In the genomic region with DNA sequence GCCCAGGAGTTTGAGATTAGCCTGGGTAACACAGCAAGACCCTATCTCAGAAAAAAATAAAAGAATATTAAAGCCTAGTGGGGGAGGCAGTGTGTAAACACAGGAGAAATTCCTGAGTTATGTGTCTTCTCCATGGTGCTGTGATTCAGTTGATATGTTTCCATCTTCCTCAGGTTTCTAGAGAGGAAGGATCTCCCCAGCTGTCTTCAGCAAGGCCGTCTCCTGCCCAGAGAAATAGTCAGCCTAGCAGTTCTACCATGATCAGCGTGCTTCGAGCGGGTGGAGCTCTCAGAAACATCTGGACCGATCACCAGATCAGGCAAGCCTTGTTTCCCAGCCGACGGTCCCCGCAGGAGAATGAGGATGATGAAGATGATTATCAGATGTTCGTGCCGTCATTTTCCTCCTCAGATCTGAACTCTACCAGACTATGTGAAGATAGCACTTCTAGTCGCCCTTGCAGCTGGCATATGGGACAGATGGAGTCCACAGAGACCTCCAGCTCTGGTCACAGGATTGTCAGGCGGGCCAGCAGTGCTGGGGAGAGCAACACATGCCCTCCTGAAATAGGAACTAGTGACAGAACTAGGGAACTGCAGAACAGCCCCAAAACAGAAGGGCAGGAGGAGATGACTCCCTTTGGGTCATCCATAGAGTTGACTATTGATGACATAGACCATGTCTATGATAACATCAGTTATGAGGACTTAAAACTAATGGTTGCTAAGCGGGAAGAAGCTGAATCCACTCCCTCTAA, we compare ENCODE assay signal across 27 cellular contexts. TPM values are rescaled to one million over a fixed set of nuclear protein-coding genes. Genes with fewer than 3 reads are reported as not detected.
DNase-seq lines count a peak whose midpoint lies in the region; ATAC-seq and TF ChIP-seq lines count a peak whose summit lies in the region.
"Had no signal": no experiment of that assay in that cellular context is flagged by ENCODE, and none has a peak within 500 bp of the region (broad histone marks: within the 10 kb centered on the region; RNA-seq: fewer than 3 reads in every experiment).

No MANE protein-coding gene starts in this region.

- H3K27me3 ChIP-seq in adipocyte (replicated peaks; ENCODE audit: control insufficient read depth, insufficient read depth, low read length): no peaks in the 10 kb centered on the region
- H3K27me3 ChIP-seq in gastrocnemius medialis: no peaks in the 10 kb centered on the region
- H3K27me3 ChIP-seq: BLaER1 treated with 17β-estradiol and CSF1 and Interleukin-3, amounts not matched to agents 10 nM and 100 nM had no signal

- TF ChIP-seq CTCF in gastrocnemius medialis (IDR thresholded peaks at IDR 0.05 in 4 of 5, conservative IDR thresholded peaks at IDR 0.05 in 1 of 5): no peak

- in situ Hi-C loops in gastrocnemius medialis (cut with MboI; ENCODE audit: low sequenced_read_pairs in 4 of 4): no loop called here

- ATAC-seq in gastrocnemius medialis (no peak), HG03439 (IDR thresholded peaks at IDR 0.05; ENCODE audit: unreplicated experiment) (no peak), Right ventricle myocardium inferior (no peak)
- ATAC-seq: activated CD8-positive, alpha-beta memory T cell treated with anti-CD3 and anti-CD28 coated beads, Interleukin-2, amount 10 ng/mL, durations not matched to agents 7 days and 5 days; psoas muscle had no signal

- H3K36me3 ChIP-seq in adipocyte (ENCODE audit: control insufficient read depth, insufficient read depth, low read length, severe bottlenecking): no peaks in the 10 kb centered on the region
- no peaks in the 10 kb centered on the region for H3K36me3 ChIP-seq in gastrocnemius medialis
- H3K36me3 ChIP-seq: thoracic aorta had no signal

- H3K9me3 ChIP-seq in adipocyte (ENCODE audit: control insufficient read depth, low read length) (no peaks in the 10 kb centered on the region), gastrocnemius medialis (no peaks in the 10 kb centered on the region)
- H3K9me3 ChIP-seq: BLaER1 treated with 17β-estradiol and CSF1 and Interleukin-3, amounts not matched to agents 10 nM and 100 nM; psoas muscle; thoracic aorta had no signal

- H3K4me3 ChIP-seq in adipocyte (ENCODE audit: low read length) (no peak overlapping the region), gastrocnemius medialis (no peak overlapping the region)
- H3K4me3 ChIP-seq: BLaER1 treated with 17β-estradiol and CSF1 and Interleukin-3, amounts not matched to agents 10 nM and 100 nM; PC-9; psoas muscle; thoracic aorta had no signal

- H3K4me1 ChIP-seq in adipocyte (ENCODE audit: control insufficient read depth, insufficient read depth, low read length) (no peaks in the 10 kb centered on the region), gastrocnemius medialis (no peaks in the 10 kb centered on the region)
- H3K4me1 ChIP-seq: BLaER1 treated with 17β-estradiol and CSF1 and Interleukin-3, amounts not matched to agents 10 nM and 100 nM; psoas muscle had no signal

- no peak for TF ChIP-seq POLR2A in gastrocnemius medialis (IDR thresholded peaks at IDR 0.05)

- H3K9ac ChIP-seq in adipocyte (ENCODE audit: low read length): no peak overlapping the region
- H3K9ac ChIP-seq: BLaER1 treated with 17β-estradiol and CSF1 and Interleukin-3, amounts not matched to agents 10 nM and 100 nM had no signal

- intact Hi-C loops in gastrocnemius medialis (cut with DNase I; ENCODE audit: low total_unique reads): no loop called here
- intact Hi-C loops in Right ventricle myocardium inferior (cut with DNase I): no loop called here

- DNase-seq in GM03348 (ENCODE audit: low spot score): peak; percentile 61
- DNase-seq in adipocyte (ENCODE audit: low read depth): peak; percentile 27
- DNase-seq in iris pigment epithelial cell (ENCODE audit: low read depth): peak; percentile 48
- no peak for DNase-seq in gastrocnemius medialis
- no peak for DNase-seq in C1 segment of cervical spinal cord (lab: John Stamatoyannopoulos, UW)
- no peak for DNase-seq in Right ventricle myocardium inferior (ENCODE audit: missing footprints)
- DNase-seq: activated CD4-positive, alpha-beta T cell treated with anti-CD3 and anti-CD28 coated beads, Interleukin-2, amount 10 ng/mL, durations not matched to agents 7 days and 5 days; activated CD8-positive, alpha-beta memory T cell treated with anti-CD3 and anti-CD28 coated beads, Interleukin-2, amount 10 ng/mL, durations not matched to agents 7 days and 5 days; activated naive CD4-positive, alpha-beta T cell treated with anti-CD3 and anti-CD28 coated beads, Interleukin-2, amount 10 ng/mL, durations not matched to agents 7 days and 5 days; aorta; Calu3; foreskin melanocyte; H9; hypothalamus; Kasumi-1; NCI-H1048; NCI-H2029; NCI-H345; PC-9; psoas muscle; stimulated activated CD4-positive, alpha-beta T cell treated with anti-CD3 and anti-CD28 coated beads, Interleukin-2, amount 100 ng/mL, for 48 hours; stimulated activated naive CD4-positive, alpha-beta T cell had no signal

- no peak overlapping the region for H3K27ac ChIP-seq in gastrocnemius medialis
- H3K27ac ChIP-seq: BLaER1 treated with 17β-estradiol and CSF1 and Interleukin-3, amounts not matched to agents 10 nM and 100 nM; epithelial cell of prostate; PC-9; psoas muscle; thoracic aorta; VCaP had no signal

RNA-seq across cellular contexts. Expression of gene MTHFD1L, which starts 34.9 kb away (rescaled TPM):
- 1 to 10 TPM in 1 of 4 donors, under 1 TPM in 2, not detected in 1; 0.35 to 1.6 (median 0.59) TPM for total RNA-seq in gastrocnemius medialis
- 3.4 TPM for total RNA-seq in Right ventricle myocardium inferior

Comparison
In these comparisons a context has a peak if more than half of its experiments do, and no peak if none do; other contexts are left out.
1. DNase-seq: peak in GM03348 (single experiment), adipocyte (single experiment) and iris pigment epithelial cell (single experiment); none in gastrocnemius medialis (0 of 2), C1 segment of cervical spinal cord (0 of 14) and Right ventricle myocardium inferior (single experiment).